In genomic region chr3:15053541-15053940, GRCh38 we compare ENCODE assay signal across 18 cellular contexts.
"Had no signal": no experiment of that assay in that cellular context is flagged by ENCODE, and none has a peak within 500 bp of the region (broad histone marks: within the 10 kb centered on the region; RNA-seq: fewer than 3 reads in every experiment).

No MANE protein-coding gene starts in this region.

- H3K27me3 ChIP-seq: esophagus squamous epithelium, right lobe of liver had no signal

- H3K9ac ChIP-seq: parathyroid adenoma had no signal

- H3K4me1 ChIP-seq: esophagus squamous epithelium, lower lobe of right lung, parathyroid adenoma had no signal

- H3K9me3 Mint-ChIP-seq: T-helper 2 cell treated with Interferon-gamma antibody and Interleukin-4, amounts not matched to agents 5 μg/mL and 100 μg/mL, for 36 hours had no signal

- H3K4me3 ChIP-seq: esophagus squamous epithelium, lower lobe of right lung, right lobe of liver, thoracic aorta had no signal

- DNase-seq: activated CD4-positive, alpha-beta T cell treated with anti-CD3 and anti-CD28 coated beads for 36 hours; activated CD4-positive, alpha-beta T cell treated with anti-CD3 and anti-CD28 coated beads, Interleukin-2, amount 50 U/mL, for 48 hours; activated gamma-delta T cell; activated naive CD8-positive, alpha-beta T cell treated with anti-CD3 and anti-CD28 coated beads, Interleukin-2, amount 10 ng/mL, durations not matched to agents 7 days and 5 days; amygdala; dermis blood vessel endothelial cell; effector memory CD4-positive, alpha-beta T cell; esophagus squamous epithelium; hippocampal formation; left colon; lower lobe of right lung; right lobe of liver; small intestine; stimulated activated CD4-positive, alpha-beta T cell treated with anti-CD3 and anti-CD28 coated beads, Interleukin-15, amount 100 ng/mL, for 24 hours; stimulated activated CD4-positive, alpha-beta T cell treated with anti-CD3 and anti-CD28 coated beads, Interleukin-2, amount 100 ng/mL, for 48 hours had no signal

- H3K4me3 Mint-ChIP-seq: activated CD4-positive, alpha-beta T cell treated with anti-CD3 and anti-CD28 coated beads for 36 hours; activated naive CD8-positive, alpha-beta T cell treated with anti-CD3 and anti-CD28 coated beads, Interleukin-2, amount 10 ng/mL, durations not matched to agents 7 days and 5 days; T-helper 2 cell treated with Interferon-gamma antibody and Interleukin-4, amounts not matched to agents 5 μg/mL and 100 μg/mL, for 36 hours had no signal

- H3K27me3 Mint-ChIP-seq: activated CD4-positive, alpha-beta T cell treated with anti-CD3 and anti-CD28 coated beads for 36 hours; activated naive CD8-positive, alpha-beta T cell treated with anti-CD3 and anti-CD28 coated beads, Interleukin-2, amount 10 ng/mL, durations not matched to agents 7 days and 5 days had no signal

- ATAC-seq: activated CD4-positive, alpha-beta T cell treated with anti-CD3 and anti-CD28 coated beads for 36 hours; left colon; lower lobe of right lung; right lobe of liver had no signal

- H2AFZ ChIP-seq: parathyroid adenoma had no signal

- H3K9me3 ChIP-seq: esophagus squamous epithelium, lower lobe of right lung, right lobe of liver, thoracic aorta had no signal

- H3K27ac Mint-ChIP-seq: activated CD4-positive, alpha-beta T cell treated with anti-CD3 and anti-CD28 coated beads for 36 hours; activated naive CD8-positive, alpha-beta T cell treated with anti-CD3 and anti-CD28 coated beads, Interleukin-2, amount 10 ng/mL, durations not matched to agents 7 days and 5 days; T-helper 2 cell treated with Interferon-gamma antibody and Interleukin-4, amounts not matched to agents 5 μg/mL and 100 μg/mL, for 36 hours had no signal

- H3K27ac ChIP-seq: esophagus squamous epithelium, lower lobe of right lung, parathyroid adenoma, right lobe of liver, thoracic aorta had no signal
